22 cellular contexts compared by ENCODE assay signal in the genomic region with DNA sequence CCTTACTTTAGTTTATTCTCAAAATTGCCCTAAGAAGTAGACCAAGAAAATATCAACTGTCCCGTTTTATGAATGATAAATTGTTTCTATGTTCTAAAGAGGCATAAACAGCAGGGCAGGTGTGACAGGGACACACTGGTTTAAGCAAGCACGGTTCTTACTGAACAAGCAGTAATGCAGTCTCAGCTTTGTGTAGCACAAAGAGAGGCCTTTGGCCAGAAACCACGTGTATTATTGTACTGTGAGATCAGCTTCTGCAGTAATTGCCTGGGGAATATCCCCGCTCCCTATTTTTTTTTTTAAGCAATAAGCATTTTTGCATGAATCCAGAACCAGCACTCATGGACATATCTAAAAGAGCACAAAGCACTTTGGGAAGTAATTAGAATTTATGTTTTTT.
"Had no signal": no experiment of that assay in that cellular context is flagged by ENCODE, and none has a peak within 500 bp of the region (broad histone marks: within the 10 kb centered on the region; RNA-seq: fewer than 3 reads in every experiment).

No MANE protein-coding gene starts in this region.

- H3K4me1 Mint-ChIP-seq: IgD-negative memory B cell had no signal

- H3K9ac ChIP-seq: KMS-11, SK-N-SH had no signal

- H3K27me3 ChIP-seq: SJSA1 had no signal

- H3K36me3 Mint-ChIP-seq: IgD-negative memory B cell had no signal

- DNase-seq: Kasumi-1, MM.1S, NCI-H1105, NCI-H1417, NCI-H1436 treated with DMSO at 0.1 percent for 48 hours, NCI-H1694, NCI-H187 treated with DMSO at 0.1 percent for 48 hours, NCI-H2029 treated with DMSO at 0.1 percent for 48 hours, NCI-H2227 treated with DMSO at 0.1 percent for 48 hours, NCI-H524, NCI-H526 treated with DMSO at 0.1 percent for 48 hours, NCI-H748 treated with DMSO at 0.1 percent for 48 hours, Right ventricle myocardium superior, RPMI8226, SIG-M5, SK-N-SH, SW 1271 had no signal

- H3K27ac Mint-ChIP-seq: IgD-negative memory B cell had no signal

- H3K4me3 ChIP-seq: K562, SJSA1 had no signal

- H3K4me1 ChIP-seq: SJSA1 had no signal

- H3K36me3 ChIP-seq: SJSA1 had no signal

- H3K27ac ChIP-seq: HL-60, KMS-11, SJSA1 had no signal

- H3K4me3 Mint-ChIP-seq: IgD-negative memory B cell had no signal

- H3K4me2 ChIP-seq: KMS-11, SK-N-SH had no signal

- ATAC-seq: K562 had no signal
